In the genomic region with DNA sequence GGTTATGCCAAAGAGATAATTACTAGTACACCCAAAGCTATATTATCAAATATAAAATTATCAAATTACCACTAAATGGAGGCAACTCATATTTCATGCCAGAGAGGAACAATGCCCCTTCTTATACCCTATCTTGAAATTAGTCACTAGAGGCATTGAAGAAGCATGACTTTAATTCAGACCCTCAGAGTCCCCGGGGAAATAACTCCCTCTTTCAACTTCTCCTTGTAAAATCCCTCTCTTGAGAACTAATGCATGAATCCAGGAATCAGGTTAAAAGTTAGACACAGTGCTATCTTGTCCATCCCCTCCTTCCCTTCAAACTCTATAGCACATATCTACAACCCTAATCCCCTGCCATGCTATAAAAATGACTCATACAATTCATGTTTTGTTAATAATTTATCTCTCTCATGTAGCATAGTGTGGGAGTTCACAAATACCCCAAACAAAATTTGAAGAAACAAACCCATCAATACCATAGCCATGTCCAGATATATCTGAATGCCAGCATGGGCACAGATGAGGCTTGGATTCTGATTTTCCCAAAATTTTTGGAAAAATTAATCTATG, we compare ENCODE assay signal across 26 cellular contexts.
"Had no signal": no experiment of that assay in that cellular context is flagged by ENCODE, and none has a peak within 500 bp of the region (broad histone marks: within the 10 kb centered on the region; RNA-seq: fewer than 3 reads in every experiment).

No MANE protein-coding gene starts in this region.

- H3K9me3 ChIP-seq: adrenal gland, body of pancreas, breast epithelium, SJCRH30, SK-N-SH had no signal

- H3K9ac ChIP-seq: SK-N-SH had no signal

- H3K9me3 Mint-ChIP-seq: activated CD4-positive, alpha-beta T cell treated with anti-CD3 and anti-CD28 coated beads, Interleukin-2, amount 10 ng/mL, durations not matched to agents 24 days and 14 days; activated naive CD4-positive, alpha-beta T cell treated with anti-CD3 and anti-CD28 coated beads, Interleukin-2, amount 50 U/mL, for 24 hours; activated naive CD8-positive, alpha-beta T cell treated with anti-CD3 and anti-CD28 coated beads, Interleukin-2, amount 10 ng/mL, durations not matched to agents 7 days and 5 days had no signal

- H3K27ac Mint-ChIP-seq: activated CD4-positive, alpha-beta T cell treated with anti-CD3 and anti-CD28 coated beads, Interleukin-2, amount 10 ng/mL, durations not matched to agents 24 days and 14 days; activated CD8-positive, alpha-beta T cell treated with anti-CD3 and anti-CD28 coated beads, Interleukin-2, amount 10 ng/mL, durations not matched to agents 7 days and 5 days; activated naive CD4-positive, alpha-beta T cell treated with anti-CD3 and anti-CD28 coated beads, Interleukin-2, amount 50 U/mL, for 24 hours; activated naive CD8-positive, alpha-beta T cell treated with anti-CD3 and anti-CD28 coated beads, Interleukin-2, amount 10 ng/mL, durations not matched to agents 7 days and 5 days; activated T-cell treated with anti-CD3 and anti-CD28 coated beads, Interleukin-2, amount 50 U/mL, for 24 hours; activated T-helper 2 cell treated with anti-CD3 and anti-CD28 coated beads, Interferon-gamma antibody, Interleukin-2, Interleukin-4, amounts not matched to agents 10 μg/mL and 5 μg/mL and 100 μg/mL, durations not matched to agents 14 hours and 24 hours and 36 hours; T-helper 1 cell treated with Interleukin-12 subunit alpha and Interleukin-12 subunit beta and Interleukin-4 antibody, amounts not matched to agents 30 μg/mL and 1 μg/mL, for 36 hours; T-helper 2 cell treated with Interferon-gamma antibody and Interleukin-4, amounts not matched to agents 5 μg/mL and 100 μg/mL, for 36 hours had no signal

- ATAC-seq: activated CD8-positive, alpha-beta T cell treated with anti-CD3 and anti-CD28 coated beads, Interleukin-2, amount 10 ng/mL, durations not matched to agents 7 days and 5 days; body of pancreas had no signal

- H3K4me2 ChIP-seq: SK-N-SH had no signal

- H3K27me3 ChIP-seq: adrenal gland, body of pancreas, breast epithelium, SJCRH30 had no signal

- H3K27ac ChIP-seq: adrenal gland, body of pancreas, breast epithelium, coronary artery, SJCRH30 had no signal

- H3K4me3 Mint-ChIP-seq: activated CD4-positive, alpha-beta T cell treated with anti-CD3 and anti-CD28 coated beads, Interleukin-2, amount 10 ng/mL, durations not matched to agents 24 days and 14 days; activated CD8-positive, alpha-beta T cell treated with anti-CD3 and anti-CD28 coated beads, Interleukin-2, amount 10 ng/mL, durations not matched to agents 7 days and 5 days; activated naive CD4-positive, alpha-beta T cell treated with anti-CD3 and anti-CD28 coated beads, Interleukin-2, amount 50 U/mL, for 24 hours; activated naive CD8-positive, alpha-beta T cell treated with anti-CD3 and anti-CD28 coated beads, Interleukin-2, amount 10 ng/mL, durations not matched to agents 7 days and 5 days; activated T-cell treated with anti-CD3 and anti-CD28 coated beads, Interleukin-2, amount 50 U/mL, for 24 hours; T-helper 1 cell treated with Interleukin-12 subunit alpha and Interleukin-12 subunit beta and Interleukin-4 antibody, amounts not matched to agents 30 μg/mL and 1 μg/mL, for 36 hours; T-helper 2 cell treated with Interferon-gamma antibody and Interleukin-4, amounts not matched to agents 5 μg/mL and 100 μg/mL, for 36 hours had no signal

- H3K4me1 ChIP-seq: adrenal gland, body of pancreas, breast epithelium, SJCRH30 had no signal

- H3K4me3 ChIP-seq: adrenal gland, body of pancreas, breast epithelium, coronary artery, SJCRH30 had no signal

- DNase-seq: activated CD4-positive, alpha-beta T cell treated with anti-CD3 and anti-CD28 coated beads, Interleukin-2, amount 10 ng/mL, durations not matched to agents 24 days and 14 days; activated CD4-positive, alpha-beta T cell treated with anti-CD3 and anti-CD28 coated beads, Interleukin-2, amount 50 U/mL, for 48 hours; activated CD8-positive, alpha-beta T cell treated with anti-CD3 and anti-CD28 coated beads, Interleukin-2, amount 10 ng/mL, durations not matched to agents 7 days and 5 days; activated gamma-delta T cell; activated naive CD4-positive, alpha-beta T cell treated with Interleukin-2 at 50 U/mL for 16 hours; activated naive CD8-positive, alpha-beta T cell treated with anti-CD3 and anti-CD28 coated beads, Interleukin-2, amount 10 ng/mL, durations not matched to agents 7 days and 5 days; activated T-cell treated with anti-CD3 and anti-CD28 coated beads, Interleukin-2, amount 50 U/mL, for 24 hours; adrenal gland; body of pancreas; NCI-H1105; NCI-H1436; NCI-H1694; NCI-H2029; NCI-H510A; NCI-H526; NCI-H748 treated with DMSO at 0.1 percent for 48 hours; NK-92 treated with Interleukin-12 subunit alpha and Interleukin-12 subunit beta, amount 100 ng/mL, for 24 hours; SHP77; SJCRH30; SK-N-SH had no signal

- H3K4me1 Mint-ChIP-seq: activated CD4-positive, alpha-beta T cell treated with anti-CD3 and anti-CD28 coated beads, Interleukin-2, amount 10 ng/mL, durations not matched to agents 24 days and 14 days; activated naive CD4-positive, alpha-beta T cell treated with anti-CD3 and anti-CD28 coated beads, Interleukin-2, amount 50 U/mL, for 24 hours; activated naive CD8-positive, alpha-beta T cell treated with anti-CD3 and anti-CD28 coated beads, Interleukin-2, amount 10 ng/mL, durations not matched to agents 7 days and 5 days had no signal

- H3K36me3 Mint-ChIP-seq: activated naive CD4-positive, alpha-beta T cell treated with anti-CD3 and anti-CD28 coated beads, Interleukin-2, amount 50 U/mL, for 24 hours; activated naive CD8-positive, alpha-beta T cell treated with anti-CD3 and anti-CD28 coated beads, Interleukin-2, amount 10 ng/mL, durations not matched to agents 7 days and 5 days had no signal

- H3K27me3 Mint-ChIP-seq: activated CD4-positive, alpha-beta T cell treated with anti-CD3 and anti-CD28 coated beads, Interleukin-2, amount 10 ng/mL, durations not matched to agents 24 days and 14 days; activated naive CD4-positive, alpha-beta T cell treated with anti-CD3 and anti-CD28 coated beads, Interleukin-2, amount 50 U/mL, for 24 hours; activated naive CD8-positive, alpha-beta T cell treated with anti-CD3 and anti-CD28 coated beads, Interleukin-2, amount 10 ng/mL, durations not matched to agents 7 days and 5 days; activated T-cell treated with anti-CD3 and anti-CD28 coated beads, Interleukin-2, amount 50 U/mL, for 24 hours had no signal
